Comparison of ENCODE assay signal across 10 cellular contexts in genomic region chr21:45317401-45318145, GRCh38. TPM values are rescaled to one million over a fixed set of nuclear protein-coding genes. Genes with fewer than 3 reads are reported as not detected.
DNase-seq lines count a peak whose midpoint lies in the region; ATAC-seq and TF ChIP-seq lines count a peak whose summit lies in the region.
"Had no signal": no experiment of that assay in that cellular context is flagged by ENCODE, and none has a peak within 500 bp of the region (broad histone marks: within the 10 kb centered on the region; RNA-seq: fewer than 3 reads in every experiment).

No MANE protein-coding gene starts in this region.

- no peaks in the 10 kb centered on the region for H4K20me1 ChIP-seq in PC-3 (ENCODE audit: low read length)

- peak overlapping the region; percentile 77 for H3K27ac Mint-ChIP-seq in osteocyte (ENCODE audit: unreplicated experiment)
- H3K27ac Mint-ChIP-seq in CD4-positive, alpha-beta memory T cell, result no peak overlapping the region

- ATAC-seq in PC-3 (peak; percentile 71), HG03095 (IDR thresholded peaks at IDR 0.05; ENCODE audit: unreplicated experiment) (no peak)

- peaks cover 6% of the 10 kb centered on the region; the same call in 1 of the 2 replicates for H3K9me3 ChIP-seq in AG04450 (ENCODE audit: control insufficient read depth, insufficient read depth, low read length)
- no peaks in the 10 kb centered on the region for H3K9me3 ChIP-seq in PC-3 (ENCODE audit: low read length)
- H3K9me3 ChIP-seq in CD4-positive, alpha-beta memory T cell (ENCODE audit: control insufficient read depth in 1 of 2, low read length in 2 of 2), result no peaks in the 10 kb centered on the region
- H3K9me3 ChIP-seq: BE2C had no signal

- CTCF ChIA-PET in AG04450 (lab: Charles Lee), result interaction anchor here (1.2 to 1.4 kb wide), 2 partner anchors 8 to 122 kb away, joined by 3 to 4 read pairs; no protein-coding TSS in a partner anchor
- CTCF ChIA-PET in PC-3 (lab: Charles Lee), result interaction anchor here (0.6 kb wide), 1 partner anchor 148 kb away, joined by 3 read pairs; no protein-coding TSS in a partner anchor
- CTCF ChIA-PET in CD4-positive, alpha-beta memory T cell (lab: Charles Lee; ENCODE audit: partially characterized antibody), result no interaction called here

- in situ Hi-C loops in GM13977 (cut with MboI; ENCODE audit: low pct_unique_long_range_greater_than_20kb, low sequenced_read_pairs, unreplicated experiment), result no loop called here

- no peaks in the 10 kb centered on the region for H3K9me3 Mint-ChIP-seq in osteocyte (ENCODE audit: unreplicated experiment)
- peaks cover 0 to 4% (median 0%) of the 10 kb centered on the region in 8 donors for H3K9me3 Mint-ChIP-seq in CD4-positive, alpha-beta memory T cell

- H2AFZ ChIP-seq in PC-3 (ENCODE audit: low read length), result peak overlapping the region; percentile 20; the same call in 1 of the 2 replicates

- peak overlapping the region; percentile 10; the same call in 1 of the 2 replicates for H3K4me2 ChIP-seq in PC-3 (ENCODE audit: low read length)

- H3K27me3 ChIP-seq in AG04450 (ENCODE audit: control insufficient read depth, insufficient read depth, low read length) (no peaks in the 10 kb centered on the region), PC-3 (ENCODE audit: low read length) (no peaks in the 10 kb centered on the region)
- no peaks in the 10 kb centered on the region for H3K27me3 ChIP-seq in CD4-positive, alpha-beta memory T cell (ENCODE audit: insufficient read depth, low read length)
- H3K27me3 ChIP-seq: BE2C had no signal

- H3K36me3 ChIP-seq in PC-3 (ENCODE audit: low read depth, low read length), result no peaks in the 10 kb centered on the region
- H3K36me3 ChIP-seq in CD4-positive, alpha-beta memory T cell (ENCODE audit: insufficient read depth, low read length), result no peaks in the 10 kb centered on the region
- H3K36me3 ChIP-seq: BE2C had no signal

- H3K36me3 Mint-ChIP-seq in osteocyte (ENCODE audit: unreplicated experiment), result no peaks in the 10 kb centered on the region
- H3K36me3 Mint-ChIP-seq in CD4-positive, alpha-beta memory T cell, result no peaks in the 10 kb centered on the region

- H3K4me1 Mint-ChIP-seq in osteocyte (ENCODE audit: unreplicated experiment), result peaks cover 38% of the 10 kb centered on the region
- H3K4me1 Mint-ChIP-seq in CD4-positive, alpha-beta memory T cell, result peaks cover 6 to 11% (median 8%) of the 10 kb centered on the region in 4 donors

- no peak overlapping the region for H3K4me3 Mint-ChIP-seq in osteocyte (ENCODE audit: unreplicated experiment)
- no peak overlapping the region for H3K4me3 Mint-ChIP-seq in CD4-positive, alpha-beta memory T cell

- peaks cover 20% of the 10 kb centered on the region for H3K4me1 ChIP-seq in PC-3 (ENCODE audit: insufficient read depth, low read length)
- peaks cover 14% of the 10 kb centered on the region for H3K4me1 ChIP-seq in CD4-positive, alpha-beta memory T cell (ENCODE audit: insufficient read depth, low read length)
- H3K4me1 ChIP-seq: BE2C had no signal

- H3K9ac ChIP-seq in PC-3 (ENCODE audit: low read length), result peak overlapping the region; percentile 22; the same call in 1 of the 2 replicates

- peak; percentile 69 for DNase-seq in AG04450 (ENCODE audit: low read depth, low spot score)
- peak; percentile 59 for DNase-seq in PC-3
- peak; percentile 92 for DNase-seq in fibroblast of mammary gland (ENCODE audit: low read depth)
- DNase-seq in osteocyte (ENCODE audit: extremely low spot score, unreplicated experiment), result no peak
- no peak for DNase-seq in activated CD4-positive, alpha-beta T cell treated with anti-CD3 and anti-CD28 coated beads, Interleukin-2, amount 50 U/mL, for 4 hours
- no peak for DNase-seq in CD4-positive, alpha-beta memory T cell
- no peak for DNase-seq in GM13977 (ENCODE audit: low spot score)
- DNase-seq: BE2C, NCI-H1694 had no signal

- H3K79me2 ChIP-seq in PC-3 (ENCODE audit: low read length), result no peaks in the 10 kb centered on the region

- no peaks in the 10 kb centered on the region for H3F3A ChIP-seq in PC-3 (ENCODE audit: low read length, unreplicated experiment)

- TF ChIP-seq CTCF in AG04450 (IDR thresholded peaks at IDR 0.05; ENCODE audit: low read depth, low read length), result no peak
- TF ChIP-seq CTCF in PC-3 (conservative IDR thresholded peaks at IDR 0.05; ENCODE audit: low read depth, low read length), result no peak
- TF ChIP-seq CTCF in fibroblast of mammary gland (conservative IDR thresholded peaks at IDR 0.05; ENCODE audit: control insufficient read depth, insufficient read depth, low read depth, low read length), result no peak
- no peak for TF ChIP-seq CTCF in osteocyte (IDR thresholded peaks at IDR 0.05)
- TF ChIP-seq CTCF in GM13977 (IDR thresholded peaks at IDR 0.05; ENCODE audit: extremely low read depth, insufficient read depth, missing control alignments), result no peak

- intact Hi-C loops in PC-3 (cut with micrococcal nuclease), result no loop called here
- intact Hi-C loops in CD4-positive, alpha-beta memory T cell (cut with micrococcal nuclease), result no loop called here

- H3K27ac ChIP-seq in AG04450 (ENCODE audit: low read depth, low read length), result peak overlapping the region; percentile 71
- peak overlapping the region; percentile 57 for H3K27ac ChIP-seq in PC-3 (ENCODE audit: low read length)
- H3K27ac ChIP-seq in CD4-positive, alpha-beta memory T cell (ENCODE audit: low read depth, low read length), result no peak overlapping the region

- POLR2A ChIA-PET in AG04450 (lab: Yijun Ruan, JAX), result interaction anchor here (0.7 to 0.9 kb wide), 3 partner anchors 12 to 490 kb away, joined by 3 read pairs; no protein-coding TSS in a partner anchor
- POLR2A ChIA-PET in PC-3 (lab: Charles Lee; ENCODE audit: unreplicated experiment), result no interaction called here
- POLR2A ChIA-PET in CD4-positive, alpha-beta memory T cell (lab: Charles Lee; ENCODE audit: partially characterized antibody), result no interaction called here

- H3K9me2 ChIP-seq in PC-3 (replicated peaks; ENCODE audit: low read length), result no peaks in the 10 kb centered on the region

- H3K4me3 ChIP-seq in AG04450 (ENCODE audit: low read depth, low read length) (no peak overlapping the region), PC-3 (ENCODE audit: low read length) (no peak overlapping the region), fibroblast of mammary gland (ENCODE audit: control insufficient read depth, low read depth, low read length) (no peak overlapping the region)
- no peak overlapping the region for H3K4me3 ChIP-seq in CD4-positive, alpha-beta memory T cell (ENCODE audit: low read length in 2 of 2)

- H3K27me3 Mint-ChIP-seq in osteocyte (ENCODE audit: unreplicated experiment), result no peaks in the 10 kb centered on the region
- peaks cover 1 to 6% of the 10 kb centered on the region in 2 donors for H3K27me3 Mint-ChIP-seq in CD4-positive, alpha-beta memory T cell

- no TSS peak for BruUV-seq in PC-3 (replicated peaks; lab: Mats Ljungman, UMichigan)

RNA-seq across cellular contexts. Expression of gene POFUT2, which starts 29.9 kb away (rescaled TPM):
- 34.2 and 35.5 TPM in 2 replicates for polyA plus RNA-seq in AG04450 (2011; rRNA removed)
- 15.6 and 26.6 TPM in 2 replicates for polyA minus RNA-seq in AG04450 (2011; rRNA and poly(A)+ RNA removed)
- total RNA-seq in PC-3 (2014; rRNA removed) (19.6 and 28.2 TPM in 2 replicates), osteocyte (62.7 and 63.7 TPM in 2 replicates)
- total RNA-seq in CD4-positive, alpha-beta memory T cell, result 10 to 100 TPM; 40.1 to 40.8 TPM
- 1 to 10 TPM; 2.8 to 5.7 TPM for polyA plus RNA-seq in CD4-positive, alpha-beta memory T cell

Comparison
In these comparisons a context has a peak if more than half of its experiments do, and no peak if none do; other contexts are left out.
1. DNase-seq: peak in AG04450 (single experiment), PC-3 (single experiment) and fibroblast of mammary gland (single experiment); none in osteocyte (single experiment), activated CD4-positive, alpha-beta T cell treated with anti-CD3 and anti-CD28 coated beads, Interleukin-2, amount 50 U/mL, for 4 hours (0 of 2), CD4-positive, alpha-beta memory T cell (0 of 5) and GM13977 (single experiment).